In genomic region chr12:111155521-111155920, GRCh38 we compare ENCODE assay signal across 20 cellular contexts.
"Had no signal": no experiment of that assay in that cellular context is flagged by ENCODE, and none has a peak within 500 bp of the region (broad histone marks: within the 10 kb centered on the region; RNA-seq: fewer than 3 reads in every experiment).

No MANE protein-coding gene starts in this region.

- H3K4me3 Mint-ChIP-seq: memory B cell; naive B cell; natural killer cell treated with Interleukin-12 subunit alpha and Interleukin-12 subunit beta and Interleukin-15 and Interleukin-18, amount 100 ng/mL, for 72 hours; neural crest cell; stimulated activated naive CD8-positive, alpha-beta T cell treated with anti-CD3 and anti-CD28 coated beads, Interleukin-15, amount 100 ng/mL, for 72 hours had no signal

- H3K27ac Mint-ChIP-seq: memory B cell; naive B cell; natural killer cell treated with Interleukin-12 subunit alpha and Interleukin-12 subunit beta and Interleukin-15 and Interleukin-18, amount 100 ng/mL, for 72 hours; progenitor cell of endocrine pancreas; stimulated activated naive CD8-positive, alpha-beta T cell treated with anti-CD3 and anti-CD28 coated beads, Interleukin-15, amount 100 ng/mL, for 72 hours had no signal

- H3K4me1 Mint-ChIP-seq: memory B cell; stimulated activated naive CD8-positive, alpha-beta T cell treated with anti-CD3 and anti-CD28 coated beads, Interleukin-15, amount 100 ng/mL, for 72 hours had no signal

- DNase-seq: dorsolateral prefrontal cortex; effector CD4-positive, alpha-beta T cell; naive B cell; pancreas; right lobe of liver; small intestine; stimulated activated CD4-positive, alpha-beta T cell treated with anti-CD3 and anti-CD28 coated beads, Interleukin-12 subunit alpha, Interleukin-12 subunit beta, amount 100 ng/mL, for 4 hours; stimulated activated CD4-positive, alpha-beta T cell treated with anti-CD3 and anti-CD28 coated beads, Interleukin-1b, Interleukin-23, amount 100 ng/mL, for 48 hours; stimulated activated CD4-positive, alpha-beta T cell treated with anti-CD3 and anti-CD28 coated beads, Interleukin-4, amount 100 ng/mL, for 1 hour; stimulated activated CD8-positive, alpha-beta memory T cell treated with anti-CD3 and anti-CD28 coated beads, Interleukin-4, amount 100 ng/mL, for 48 hours; stimulated activated naive CD4-positive, alpha-beta T cell; stimulated activated naive CD8-positive, alpha-beta T cell treated with anti-CD3 and anti-CD28 coated beads, Interleukin-15, amount 100 ng/mL, for 72 hours; thyroid gland had no signal

- H3K4me1 ChIP-seq: pancreas, right lobe of liver, thyroid gland, vagina had no signal

- H3K36me3 Mint-ChIP-seq: memory B cell; naive B cell; natural killer cell treated with Interleukin-12 subunit alpha and Interleukin-12 subunit beta and Interleukin-15 and Interleukin-18, amount 100 ng/mL, for 72 hours had no signal

- H3K27me3 ChIP-seq: neutrophil, pancreas, right lobe of liver, thyroid gland, vagina had no signal

- H3K9me3 ChIP-seq: neutrophil, pancreas, right lobe of liver, thyroid gland, vagina had no signal

- H3K36me3 ChIP-seq: neutrophil, pancreas, right lobe of liver, thyroid gland, vagina had no signal

- H3K27ac ChIP-seq: dorsolateral prefrontal cortex, neutrophil, pancreas, right lobe of liver, thyroid gland, vagina had no signal

- H3K27me3 Mint-ChIP-seq: progenitor cell of endocrine pancreas; stimulated activated naive CD8-positive, alpha-beta T cell treated with anti-CD3 and anti-CD28 coated beads, Interleukin-15, amount 100 ng/mL, for 72 hours had no signal

- H3K4me3 ChIP-seq: dorsolateral prefrontal cortex, lung, pancreas, right lobe of liver, thyroid gland, vagina had no signal

- ATAC-seq: natural killer cell treated with Interleukin-12 subunit alpha and Interleukin-12 subunit beta and Interleukin-15 and Interleukin-18, amount 100 ng/mL, for 72 hours; pancreas; right lobe of liver; stimulated activated naive CD8-positive, alpha-beta T cell treated with anti-CD3 and anti-CD28 coated beads, Interleukin-15, amount 100 ng/mL, for 72 hours had no signal

- H3K9me3 Mint-ChIP-seq: natural killer cell treated with Interleukin-12 subunit alpha and Interleukin-12 subunit beta and Interleukin-15 and Interleukin-18, amount 100 ng/mL, for 72 hours; neural crest cell; stimulated activated naive CD8-positive, alpha-beta T cell treated with anti-CD3 and anti-CD28 coated beads, Interleukin-15, amount 100 ng/mL, for 72 hours had no signal
